ENCODE assay signal across 8 cellular contexts in genomic region chr7:2242541-2243482, GRCh38. TPM values are rescaled to one million over a fixed set of nuclear protein-coding genes. Genes with fewer than 3 reads are reported as not detected.
DNase-seq lines count a peak whose midpoint lies in the region; ATAC-seq lines count a peak whose summit lies in the region.

No MANE protein-coding gene starts in this region.

- ATAC-seq in GM18511 (IDR thresholded peaks at IDR 0.05; ENCODE audit: unreplicated experiment) (peak; percentile 32), GM19324 (IDR thresholded peaks at IDR 0.05; ENCODE audit: low FRiP score, unreplicated experiment) (no peak), GM21423 (IDR thresholded peaks at IDR 0.05; ENCODE audit: unreplicated experiment) (no peak)
- peak; percentile 51 for ATAC-seq in stimulated activated memory B cell treated with anti-CD40 and anti-IgM and Interleukin-4, amounts not matched to agents 10 μg/mL and 1 μg/mL and 100 μg/mL, for 72 hours

- H3K9me3 Mint-ChIP-seq in activated T-helper 2 cell treated with anti-CD3 and anti-CD28 coated beads, Interferon-gamma antibody, Interleukin-2, Interleukin-4, amounts not matched to agents 10 μg/mL and 5 μg/mL and 100 μg/mL, durations not matched to agents 14 hours and 24 hours and 36 hours = no peaks in the 10 kb centered on the region
- no peaks in the 10 kb centered on the region for H3K9me3 Mint-ChIP-seq in stimulated activated memory B cell treated with anti-CD40 and anti-IgM and Interleukin-4, amounts not matched to agents 10 μg/mL and 1 μg/mL and 100 μg/mL, for 72 hours

- H3K27ac Mint-ChIP-seq in activated T-helper 2 cell treated with anti-CD3 and anti-CD28 coated beads, Interferon-gamma antibody, Interleukin-2, Interleukin-4, amounts not matched to agents 10 μg/mL and 5 μg/mL and 100 μg/mL, durations not matched to agents 14 hours and 24 hours and 36 hours = peak overlapping the region; percentile 95
- peak overlapping the region; percentile 92 for H3K27ac Mint-ChIP-seq in stimulated activated memory B cell treated with anti-CD40 and anti-IgM and Interleukin-4, amounts not matched to agents 10 μg/mL and 1 μg/mL and 100 μg/mL, for 72 hours

- H3K27me3 ChIP-seq in iPS-15b (ENCODE audit: control insufficient read depth, insufficient read depth, low read length) = no peaks in the 10 kb centered on the region

- peaks cover 34% of the 10 kb centered on the region for H3K36me3 Mint-ChIP-seq in activated T-helper 2 cell treated with anti-CD3 and anti-CD28 coated beads, Interferon-gamma antibody, Interleukin-2, Interleukin-4, amounts not matched to agents 10 μg/mL and 5 μg/mL and 100 μg/mL, durations not matched to agents 14 hours and 24 hours and 36 hours (ENCODE audit: low read depth)
- peaks cover 26% of the 10 kb centered on the region for H3K36me3 Mint-ChIP-seq in stimulated activated memory B cell treated with anti-CD40 and anti-IgM and Interleukin-4, amounts not matched to agents 10 μg/mL and 1 μg/mL and 100 μg/mL, for 72 hours

- no peaks in the 10 kb centered on the region for H3K27me3 Mint-ChIP-seq in activated T-helper 2 cell treated with anti-CD3 and anti-CD28 coated beads, Interferon-gamma antibody, Interleukin-2, Interleukin-4, amounts not matched to agents 10 μg/mL and 5 μg/mL and 100 μg/mL, durations not matched to agents 14 hours and 24 hours and 36 hours (ENCODE audit: low read depth)
- no peaks in the 10 kb centered on the region for H3K27me3 Mint-ChIP-seq in stimulated activated memory B cell treated with anti-CD40 and anti-IgM and Interleukin-4, amounts not matched to agents 10 μg/mL and 1 μg/mL and 100 μg/mL, for 72 hours

- H3K9me3 ChIP-seq in iPS-15b (ENCODE audit: control insufficient read depth, insufficient read depth, low read length) = no peaks in the 10 kb centered on the region

- peaks cover 7% of the 10 kb centered on the region for H3K4me1 ChIP-seq in iPS-15b (ENCODE audit: control insufficient read depth, insufficient read depth, low read length)

- peak overlapping the region; percentile 97 for H3K4me3 Mint-ChIP-seq in activated T-helper 2 cell treated with anti-CD3 and anti-CD28 coated beads, Interferon-gamma antibody, Interleukin-2, Interleukin-4, amounts not matched to agents 10 μg/mL and 5 μg/mL and 100 μg/mL, durations not matched to agents 14 hours and 24 hours and 36 hours (ENCODE audit: low read depth)
- H3K4me3 Mint-ChIP-seq in stimulated activated memory B cell treated with anti-CD40 and anti-IgM and Interleukin-4, amounts not matched to agents 10 μg/mL and 1 μg/mL and 100 μg/mL, for 72 hours = peak overlapping the region; percentile 93

- H3K36me3 ChIP-seq in iPS-15b (ENCODE audit: control insufficient read depth, insufficient read depth, low read length) = peaks cover 22% of the 10 kb centered on the region

- DNase-seq in AML-193 (lab: John Stamatoyannopoulos, UW) (peak; percentile 26 to 41), NCI-H2227 (lab: John Stamatoyannopoulos, UW; ENCODE audit: unreplicated experiment) (peak; percentile 36)
- no peak for DNase-seq in activated T-helper 2 cell treated with anti-CD3 and anti-CD28 coated beads, Interferon-gamma antibody, Interleukin-2, Interleukin-4, amounts not matched to agents 10 μg/mL and 5 μg/mL and 100 μg/mL, durations not matched to agents 14 hours and 24 hours and 36 hours (ENCODE audit: low spot score)

- intact Hi-C loops in activated T-helper 2 cell treated with anti-CD3 and anti-CD28 coated beads, Interferon-gamma antibody, Interleukin-2, Interleukin-4, amounts not matched to agents 10 μg/mL and 5 μg/mL and 100 μg/mL, durations not matched to agents 14 hours and 24 hours and 36 hours (cut with micrococcal nuclease) = loop anchor here (1.0 to 10.0 kb wide), 3 partner anchors 11 to 668 kb away; partner anchors contain the start of genes MAD1L1, PSMG3 and SNX8

- H3K9ac ChIP-seq in iPS-15b (ENCODE audit: low read depth, low read length) = peak overlapping the region; percentile 88

- H3K4me1 Mint-ChIP-seq in activated T-helper 2 cell treated with anti-CD3 and anti-CD28 coated beads, Interferon-gamma antibody, Interleukin-2, Interleukin-4, amounts not matched to agents 10 μg/mL and 5 μg/mL and 100 μg/mL, durations not matched to agents 14 hours and 24 hours and 36 hours (ENCODE audit: low read depth) = peaks cover 22% of the 10 kb centered on the region
- H3K4me1 Mint-ChIP-seq in stimulated activated memory B cell treated with anti-CD40 and anti-IgM and Interleukin-4, amounts not matched to agents 10 μg/mL and 1 μg/mL and 100 μg/mL, for 72 hours = peaks cover 53% of the 10 kb centered on the region

- H3K4me3 ChIP-seq in iPS-15b (ENCODE audit: low read depth, low read length) = peak overlapping the region; percentile 67

RNA-seq across cellular contexts. Expression of gene NUDT1, which starts 0.8 kb away (rescaled TPM):
- total RNA-seq in activated T-helper 2 cell treated with anti-CD3 and anti-CD28 coated beads, Interferon-gamma antibody, Interleukin-2, Interleukin-4, amounts not matched to agents 10 μg/mL and 5 μg/mL and 100 μg/mL, durations not matched to agents 14 hours and 24 hours and 36 hours = 68.3 and 69.3 TPM in 2 replicates

RNA-seq across cellular contexts. Expression of gene MRM2, which starts 0.8 kb away (rescaled TPM):
- total RNA-seq in activated T-helper 2 cell treated with anti-CD3 and anti-CD28 coated beads, Interferon-gamma antibody, Interleukin-2, Interleukin-4, amounts not matched to agents 10 μg/mL and 5 μg/mL and 100 μg/mL, durations not matched to agents 14 hours and 24 hours and 36 hours = 40.0 and 40.5 TPM in 2 replicates

RNA-seq across cellular contexts. Expression of gene MAD1L1, which starts 10.1 kb away (rescaled TPM):
- 52.3 and 55.0 TPM in 2 replicates for total RNA-seq in activated T-helper 2 cell treated with anti-CD3 and anti-CD28 coated beads, Interferon-gamma antibody, Interleukin-2, Interleukin-4, amounts not matched to agents 10 μg/mL and 5 μg/mL and 100 μg/mL, durations not matched to agents 14 hours and 24 hours and 36 hours

Comparison
In these comparisons a context has a peak if more than half of its experiments do, and no peak if none do; other contexts are left out.
1. ATAC-seq: peak in GM18511 (single experiment) and stimulated activated memory B cell treated with anti-CD40 and anti-IgM and Interleukin-4, amounts not matched to agents 10 μg/mL and 1 μg/mL and 100 μg/mL, for 72 hours (single experiment); none in GM19324 (single experiment) and GM21423 (single experiment).